ENCODE assay signal across 7 cellular contexts in the genomic region with DNA sequence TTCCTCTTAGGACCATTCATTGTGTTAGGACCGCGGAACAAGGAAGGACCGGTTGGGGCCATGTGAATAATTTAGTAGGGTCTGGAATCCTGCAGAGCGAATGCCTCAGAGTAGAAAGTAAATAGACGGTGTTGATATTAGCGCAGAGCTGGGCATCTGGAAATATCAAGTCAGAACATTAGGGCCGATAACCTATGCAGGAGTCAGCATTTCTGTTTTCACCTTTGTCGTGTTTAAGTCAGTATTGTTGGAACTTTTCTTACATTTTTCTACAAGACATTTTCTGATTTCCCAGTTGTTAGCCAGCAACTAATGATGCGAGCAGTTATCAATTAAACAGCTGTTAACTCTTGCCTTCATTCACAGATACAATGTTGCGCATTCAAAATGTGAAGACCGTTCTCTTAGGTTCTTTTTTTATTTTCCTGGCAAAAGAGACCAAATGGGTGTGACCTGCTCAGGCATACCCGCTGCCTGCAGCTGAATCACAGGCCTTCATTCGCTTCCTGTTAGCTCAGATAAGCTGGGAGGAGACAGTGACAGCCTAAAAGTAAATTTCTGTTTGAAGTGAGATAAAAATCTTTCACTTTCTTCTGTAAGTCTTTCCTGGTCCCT. TPM values are rescaled to one million over a fixed set of nuclear protein-coding genes. Genes with fewer than 3 reads are reported as not detected.
DNase-seq lines count a peak whose midpoint lies in the region; ATAC-seq and TF ChIP-seq lines count a peak whose summit lies in the region.

No MANE protein-coding gene starts in this region.

- TF ChIP-seq CTCF in GM12875 (IDR thresholded peaks at IDR 0.05; ENCODE audit: borderline replicate concordance, insufficient read depth, low read depth, low read length) (no peak), MM.1S (IDR thresholded peaks at IDR 0.05; ENCODE audit: low read length) (no peak), WI38 (IDR thresholded peaks at IDR 0.05; ENCODE audit: low read depth, low read length) (no peak), dorsolateral prefrontal cortex (IDR thresholded peaks at IDR 0.05 in 54 of 56, conservative IDR thresholded peaks at IDR 0.05 in 2 of 56; ENCODE audit: low read depth in 1 of 56, partially characterized antibody in 56 of 56) (no peak), right lobe of liver (IDR thresholded peaks at IDR 0.05) (no peak)

- H3K9me2 ChIP-seq in MM.1S (replicated peaks; ENCODE audit: insufficient read depth, low read length): no peaks in the 10 kb centered on the region

- H3K36me3 ChIP-seq in MM.1S (replicated peaks; ENCODE audit: insufficient read depth, low read length) (no peaks in the 10 kb centered on the region), right lobe of liver (no peaks in the 10 kb centered on the region)

- WGBS in right lobe of liver (ENCODE audit: insufficient coverage, low coverage, low lambda C conversion rate, missing lambda C conversion rate): 20% methylated on average over 11 of the region's 13 CpGs

- DNase-seq in MM.1S: peak; percentile 37
- DNase-seq in dorsolateral prefrontal cortex: no peak
- DNase-seq in right lobe of liver: no peak
- peak; percentile 37 to 49 for DNase-seq in stimulated activated CD8-positive, alpha-beta memory T cell treated with anti-CD3 and anti-CD28 coated beads, Interleukin-7, amount 100 ng/mL, for 4 hours (ENCODE audit: low read depth in 2 of 2)
- DNase-seq in NCI-H2107 (lab: John Stamatoyannopoulos, UW): no peak

- no peak for TF ChIP-seq POLR2A in right lobe of liver (IDR thresholded peaks at IDR 0.05)

- H2AFZ ChIP-seq in MM.1S (ENCODE audit: low read length): peak overlapping the region; percentile 98

- H3K4me1 ChIP-seq in MM.1S (ENCODE audit: low read length) (peaks cover 27% of the 10 kb centered on the region), right lobe of liver (peaks cover 0 to 14% (median 1%) of the 10 kb centered on the region in 4 donors)

- peak; percentile 2 to 7 (median 4) for ATAC-seq in right lobe of liver

- peak overlapping the region; percentile 70; the same call in 1 of the 2 replicates for H3K27ac ChIP-seq in MM.1S (ENCODE audit: low read length)
- H3K27ac ChIP-seq in dorsolateral prefrontal cortex: peak overlapping the region; percentile 80 to 100 (median 98)
- peak overlapping the region; percentile 79 to 96 (median 83) for H3K27ac ChIP-seq in right lobe of liver

- peaks cover 22% of the 10 kb centered on the region for H3F3A ChIP-seq in MM.1S (ENCODE audit: insufficient read depth, low read length)

- H3K79me2 ChIP-seq in MM.1S (ENCODE audit: low read length): peaks cover 39% of the 10 kb centered on the region

- peak overlapping the region; percentile 78 for H3K9ac ChIP-seq in MM.1S (ENCODE audit: low read length)

- intact Hi-C loops in dorsolateral prefrontal cortex (cut with DNase I) (loop anchor here in 1 of 2 donors (2.0 kb wide), 1 partner anchor 29 kb away; no protein-coding TSS in a partner anchor), right lobe of liver (cut with DNase I) (no loop called here)

- peak overlapping the region; percentile 74 for H3K4me2 ChIP-seq in MM.1S (ENCODE audit: low read depth, low read length)

- peaks cover 11% of the 10 kb centered on the region; the same call in 1 of the 2 replicates for H4K20me1 ChIP-seq in MM.1S (ENCODE audit: insufficient read depth, low read length)

- H3K9me3 ChIP-seq in MM.1S (replicated peaks; ENCODE audit: insufficient read depth, low read length): no peaks in the 10 kb centered on the region
- no peaks in the 10 kb centered on the region for H3K9me3 ChIP-seq in right lobe of liver

- H3K27me3 ChIP-seq in MM.1S (replicated peaks; ENCODE audit: insufficient read depth, low read length) (no peaks in the 10 kb centered on the region), dorsolateral prefrontal cortex (no peaks in the 10 kb centered on the region), right lobe of liver (no peaks in the 10 kb centered on the region)

- H3K4me3 ChIP-seq in GM12875 (ENCODE audit: low read depth, low read length) (peak overlapping the region; percentile 99), MM.1S (ENCODE audit: low read length) (peak overlapping the region; percentile 99), WI38 (ENCODE audit: low read depth, low read length) (peak overlapping the region; percentile 95), dorsolateral prefrontal cortex (peak overlapping the region; percentile 52 to 99 (median 93)), right lobe of liver (peak overlapping the region; percentile 71 to 91 (median 74))

RNA-seq across cellular contexts. Expression of a gene that starts 1.0 kb away (rescaled TPM):
- 1,000 to 10,000 TPM in 51 of 120 experiments, 100 to 1,000 TPM in 69; 496 to 1,260 (median 977) TPM for total RNA-seq in dorsolateral prefrontal cortex
- 100 to 1,000 TPM in 1 of 6 experiments, 10 to 100 TPM in 5; 18.4 to 106 (median 27.2) TPM for total RNA-seq in right lobe of liver

RNA-seq across cellular contexts. Expression of a gene that starts 34.4 kb away (rescaled TPM):
- 10 to 100 TPM in 6 of 120 experiments, 1 to 10 TPM in 114; 1.8 to 15.1 (median 5.4) TPM for total RNA-seq in dorsolateral prefrontal cortex
- total RNA-seq in right lobe of liver: not detected

RNA-seq across cellular contexts. Expression of a gene that starts 40.4 kb away (rescaled TPM):
- total RNA-seq in dorsolateral prefrontal cortex: 100 to 1,000 TPM in 108 of 120 experiments, 10 to 100 TPM in 12; 89.7 to 152 (median 117) TPM
- 10 to 100 TPM in 4 of 6 experiments, 1 to 10 TPM in 2; 7.9 to 23.0 (median 13.1) TPM for total RNA-seq in right lobe of liver

Comparison
In these comparisons a context has a peak if more than half of its experiments do, and no peak if none do; other contexts are left out.
1. DNase-seq: peak in MM.1S (single experiment) and stimulated activated CD8-positive, alpha-beta memory T cell treated with anti-CD3 and anti-CD28 coated beads, Interleukin-7, amount 100 ng/mL, for 4 hours (2 of 2); none in dorsolateral prefrontal cortex (0 of 10), right lobe of liver (0 of 3) and NCI-H2107 (single experiment).
2. RNA of a gene that starts 1.0 kb away (total RNA-seq): 496 to 1,260 TPM in dorsolateral prefrontal cortex; 18.4 to 106 TPM in right lobe of liver; every median in the first group is over 4 times any median in the second.
3. Peak in every context shown above with its lines, with median percentiles within 50 percentile points of each other: H3K4me3 ChIP-seq and H3K27ac ChIP-seq.